Comparison of ENCODE assay signal across 22 cellular contexts in the genomic region with DNA sequence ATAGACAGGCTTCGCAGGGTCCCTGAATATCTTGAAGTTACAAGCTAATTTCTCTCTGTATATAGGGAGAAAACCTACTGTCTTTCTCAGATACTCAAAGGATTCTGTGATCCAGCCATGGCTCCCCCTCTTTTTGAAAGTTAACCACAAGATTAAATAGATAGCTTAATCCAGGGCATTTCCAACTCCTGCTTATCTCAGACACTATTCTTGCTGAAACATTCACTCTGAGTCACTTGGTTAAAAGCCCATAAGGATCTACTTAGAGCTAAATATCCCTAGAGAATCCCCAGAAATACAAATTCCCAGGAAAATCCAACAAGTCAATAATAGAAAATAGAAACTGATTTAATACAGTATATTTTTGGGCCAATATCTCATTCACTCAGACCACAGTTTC.
DNase-seq lines count a peak whose midpoint lies in the region; ATAC-seq and TF ChIP-seq lines count a peak whose summit lies in the region.
"Had no signal": no experiment of that assay in that cellular context is flagged by ENCODE, and none has a peak within 500 bp of the region (broad histone marks: within the 10 kb centered on the region; RNA-seq: fewer than 3 reads in every experiment).

No MANE protein-coding gene starts in this region.

- intact Hi-C loops in ovary (cut with DNase I), result no loop called here

- H3K4me3 ChIP-seq in ovary, result no peak overlapping the region
- H3K4me3 ChIP-seq: adrenal gland had no signal

- WGBS in ovary, 3 donors, result 92 to 97% (median 94%) methylated on average over 1 of the region's 1 CpG

- H3K27me3 ChIP-seq in ovary, result no peaks in the 10 kb centered on the region
- H3K27me3 ChIP-seq: adrenal gland, BE2C had no signal

- TF ChIP-seq CTCF in ovary (IDR thresholded peaks at IDR 0.05), result no peak

- no peak overlapping the region for H3K27ac ChIP-seq in ovary
- H3K27ac ChIP-seq: adrenal gland had no signal

- no peaks in the 10 kb centered on the region for H3K9me3 ChIP-seq in ovary
- H3K9me3 ChIP-seq: adrenal gland, BE2C had no signal

- TF ChIP-seq EP300 in ovary (IDR thresholded peaks at IDR 0.05), result no peak

- TF ChIP-seq POLR2A in ovary (IDR thresholded peaks at IDR 0.05), result no peak

- no peaks in the 10 kb centered on the region for H3K36me3 ChIP-seq in ovary
- H3K36me3 ChIP-seq: adrenal gland, BE2C had no signal

- no peaks in the 10 kb centered on the region for H3K4me1 ChIP-seq in ovary (ENCODE audit: insufficient read depth)
- H3K4me1 ChIP-seq: adrenal gland, BE2C had no signal

- peak; percentile 36 for DNase-seq in EL
- peak; percentile 68 for DNase-seq in RPMI7951 (ENCODE audit: low read depth)
- DNase-seq in fibroblast of peridontal ligament (ENCODE audit: extremely low read depth), result peak; percentile 91
- DNase-seq in stromal cell of bone marrow (ENCODE audit: low read depth), result peak; percentile 68
- no peak for DNase-seq in ovary
- DNase-seq in OCI-M1 (lab: John Stamatoyannopoulos, UW), result no peak
- DNase-seq: activated CD4-positive, CD25-positive, alpha-beta regulatory T cell; activated CD8-positive, alpha-beta T cell treated with anti-CD3 and anti-CD28 coated beads for 36 hours; activated effector memory CD4-positive, alpha-beta T cell treated with anti-CD3 and anti-CD28 coated beads, Interleukin-2, amount 50 U/mL, for 16 hours; activated T-cell treated with anti-CD3 and anti-CD28 coated beads for 4 hours; adrenal gland; BE2C; DMS79 treated with DMSO at 0.1 percent for 48 hours; hippocampal formation; KBM-7; left ventricle myocardium superior; midbrain; NCI-H146; NCI-H510A treated with DMSO at 0.1 percent for 48 hours; stimulated activated CD4-positive, alpha-beta T cell treated with anti-CD3 and anti-CD28 coated beads, Interleukin-1b, Interleukin-23, amount 100 ng/mL, for 48 hours; SW 1271 had no signal

- ATAC-seq in HG03280 (IDR thresholded peaks at IDR 0.05; ENCODE audit: unreplicated experiment), result no peak
- ATAC-seq: activated CD8-positive, alpha-beta T cell treated with anti-CD3 and anti-CD28 coated beads for 36 hours; left ventricle myocardium superior had no signal

Comparison
In these comparisons a context has a peak if more than half of its experiments do, and no peak if none do; other contexts are left out.
1. DNase-seq: peak in EL (single experiment), RPMI7951 (single experiment), fibroblast of peridontal ligament (single experiment) and stromal cell of bone marrow (single experiment); none in ovary (0 of 5) and OCI-M1 (single experiment).